ENCODE assay signal across 9 cellular contexts in the genomic region with DNA sequence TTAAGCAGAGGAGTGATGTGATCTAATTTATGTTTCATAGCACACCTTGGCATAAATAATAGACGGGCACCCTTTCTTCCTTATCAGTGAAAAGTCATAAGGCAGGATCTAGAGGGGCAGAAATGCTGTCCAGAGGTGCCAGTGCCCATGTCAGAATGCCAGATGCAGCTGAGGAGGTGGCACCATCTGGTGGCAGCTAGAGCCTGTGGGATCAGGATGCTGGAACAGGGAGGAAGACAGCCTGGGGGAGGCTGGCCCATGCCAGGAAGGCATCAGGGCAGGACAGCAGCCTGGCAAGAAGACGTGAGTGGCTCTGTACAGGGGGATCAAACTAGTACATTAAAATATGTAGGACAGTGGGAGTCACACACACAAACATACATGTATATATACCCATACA. TPM values are rescaled to one million over a fixed set of nuclear protein-coding genes. Genes with fewer than 3 reads are reported as not detected.
DNase-seq lines count a peak whose midpoint lies in the region; ATAC-seq and TF ChIP-seq lines count a peak whose summit lies in the region.
"Had no signal": no experiment of that assay in that cellular context is flagged by ENCODE, and none has a peak within 500 bp of the region (broad histone marks: within the 10 kb centered on the region; RNA-seq: fewer than 3 reads in every experiment).

No MANE protein-coding gene starts in this region.

- H2AFZ ChIP-seq in H9 (ENCODE audit: low read length), result no peak overlapping the region

- no peak overlapping the region for H3K27ac ChIP-seq in H9 (ENCODE audit: insufficient read length, low read depth, low read length)

- H3K27me3 Mint-ChIP-seq in Calu3 (ENCODE audit: unreplicated experiment) (no peaks in the 10 kb centered on the region), H9 (ENCODE audit: low read depth) (no peaks in the 10 kb centered on the region)
- H3K27me3 Mint-ChIP-seq in stimulated activated naive B cell treated with anti-CD40 and anti-IgM and Interleukin-4, amounts not matched to agents 10 μg/mL and 1 μg/mL and 100 μg/mL, for 72 hours, result no peaks in the 10 kb centered on the region
- H3K27me3 Mint-ChIP-seq in stimulated activated naive CD8-positive, alpha-beta T cell treated with anti-CD3 and anti-CD28 coated beads, Interleukin-15, amount 100 ng/mL, for 72 hours, result no peaks in the 10 kb centered on the region

- H3K27ac Mint-ChIP-seq in Calu3 (ENCODE audit: unreplicated experiment) (no peak overlapping the region), H9 (no peak overlapping the region)
- no peak overlapping the region for H3K27ac Mint-ChIP-seq in stimulated activated naive B cell treated with anti-CD40 and anti-IgM and Interleukin-4, amounts not matched to agents 10 μg/mL and 1 μg/mL and 100 μg/mL, for 72 hours
- no peak overlapping the region for H3K27ac Mint-ChIP-seq in stimulated activated naive CD8-positive, alpha-beta T cell treated with anti-CD3 and anti-CD28 coated beads, Interleukin-15, amount 100 ng/mL, for 72 hours

- no peak overlapping the region for H4K8ac ChIP-seq in H9 (replicated peaks; ENCODE audit: insufficient read length, low read depth, low read length)

- H2AK5ac ChIP-seq in H9 (ENCODE audit: insufficient read length, low read length), result no peak overlapping the region

- H3K14ac ChIP-seq in H9 (ENCODE audit: insufficient read depth, low read length), result no peak overlapping the region

- intact Hi-C loops in Calu3 (cut with micrococcal nuclease; ENCODE audit: unreplicated experiment), result loop anchor here (1.0 to 5.0 kb wide), 2 partner anchors 56 to 323 kb away; no protein-coding TSS in a partner anchor

- H3K79me2 ChIP-seq in H9 (ENCODE audit: insufficient read depth, low read length), result no peaks in the 10 kb centered on the region

- H4K91ac ChIP-seq in H9 (ENCODE audit: insufficient read length, low read depth, low read length), result no peak overlapping the region

- no CpG with 5 or more reads among the region's 2 CpGs for WGBS in H9 (ENCODE audit: extremely low coverage, insufficient read length, low lambda C conversion rate)

- no peak overlapping the region for H2BK120ac ChIP-seq in H9 (ENCODE audit: low read depth, low read length, poor library complexity, severe bottlenecking)

- H3K27me3 ChIP-seq in H9 (ENCODE audit: insufficient read depth, low read length), result no peaks in the 10 kb centered on the region

- no peaks in the 10 kb centered on the region for H4K20me1 ChIP-seq in H9 (ENCODE audit: control insufficient read depth, insufficient read depth, insufficient read length)

- H3K4me1 Mint-ChIP-seq in Calu3 (ENCODE audit: low read depth, unreplicated experiment) (no peaks in the 10 kb centered on the region), H9 (peaks cover 2 to 3% of the 10 kb centered on the region in 2 experiments; a peak in 2 of 4 replicates)
- H3K4me1 Mint-ChIP-seq in stimulated activated naive B cell treated with anti-CD40 and anti-IgM and Interleukin-4, amounts not matched to agents 10 μg/mL and 1 μg/mL and 100 μg/mL, for 72 hours, result peaks cover 3 to 5% of the 10 kb centered on the region in 2 donors
- no peaks in the 10 kb centered on the region for H3K4me1 Mint-ChIP-seq in stimulated activated naive CD8-positive, alpha-beta T cell treated with anti-CD3 and anti-CD28 coated beads, Interleukin-15, amount 100 ng/mL, for 72 hours

- peak; percentile 73 for ATAC-seq in SK-N-SH treated with all-trans-retinoic acid at 6 μM for 48 hours
- peak; percentile 59 for ATAC-seq in left lobe of liver
- no peak for ATAC-seq in stimulated activated naive B cell treated with anti-CD40 and anti-IgM and Interleukin-4, amounts not matched to agents 10 μg/mL and 1 μg/mL and 100 μg/mL, for 72 hours (replicated peaks)
- ATAC-seq in HG02798 (IDR thresholded peaks at IDR 0.05; ENCODE audit: poor library complexity, unreplicated experiment), result no peak
- no peak for ATAC-seq in stimulated activated naive CD8-positive, alpha-beta T cell treated with anti-CD3 and anti-CD28 coated beads, Interleukin-15, amount 100 ng/mL, for 72 hours
- ATAC-seq: activated CD4-positive, CD25-positive, alpha-beta regulatory T cell treated with anti-CD3 and anti-CD28 coated beads, Interleukin-2, amount 50 U/mL, for 24 hours had no signal

- no peak overlapping the region for H2BK20ac ChIP-seq in H9 (ENCODE audit: low read depth, low read length, poor library complexity, severe bottlenecking)

- CTCF ChIA-PET in Calu3 (lab: Charles Lee), result interaction anchor here (0.6 to 1.0 kb wide), 2 partner anchors 16 to 59 kb away, joined by 3 read pairs; no protein-coding TSS in a partner anchor

- no peaks in the 10 kb centered on the region for H3K23me2 ChIP-seq in H9 (ENCODE audit: insufficient read length, low read depth, low read length, poor library complexity, severe bottlenecking)

- H4K5ac ChIP-seq in H9 (ENCODE audit: insufficient read length, low read depth, low read length), result no peak overlapping the region

- H3K9me3 Mint-ChIP-seq in Calu3 (ENCODE audit: low read depth, unreplicated experiment), result peaks cover under 1% of the 10 kb centered on the region
- H3K9me3 Mint-ChIP-seq in H9, result no peaks in the 10 kb centered on the region; a peak in 2 of 5 replicates
- no peaks in the 10 kb centered on the region for H3K9me3 Mint-ChIP-seq in stimulated activated naive B cell treated with anti-CD40 and anti-IgM and Interleukin-4, amounts not matched to agents 10 μg/mL and 1 μg/mL and 100 μg/mL, for 72 hours
- H3K9me3 Mint-ChIP-seq in stimulated activated naive CD8-positive, alpha-beta T cell treated with anti-CD3 and anti-CD28 coated beads, Interleukin-15, amount 100 ng/mL, for 72 hours, result peaks cover 0 to 2% of the 10 kb centered on the region in 2 donors

- H2BK15ac ChIP-seq in H9 (ENCODE audit: low read depth, low read length), result no peak overlapping the region

- no peaks in the 10 kb centered on the region for H3K9me3 ChIP-seq in H9 (ENCODE audit: control insufficient read depth, low read depth, low read length)

- no peak overlapping the region for H3K56ac ChIP-seq in H9 (ENCODE audit: insufficient read length, low read depth, low read length)

- no peak overlapping the region for H3K4me2 ChIP-seq in H9 (ENCODE audit: insufficient read depth, insufficient read length, low read length)

- TF ChIP-seq CTCF in Calu3 (IDR thresholded peaks at IDR 0.05; ENCODE audit: unreplicated experiment), result no peak
- TF ChIP-seq CTCF in H9 (conservative IDR thresholded peaks at IDR 0.05), result peak; percentile 43

- no peaks in the 10 kb centered on the region for H3K36me3 Mint-ChIP-seq in Calu3 (ENCODE audit: insufficient read depth, unreplicated experiment)
- no peaks in the 10 kb centered on the region for H3K36me3 Mint-ChIP-seq in H9 (ENCODE audit: insufficient read depth in 1 of 3, low read depth in 3 of 3)
- H3K36me3 Mint-ChIP-seq in stimulated activated naive B cell treated with anti-CD40 and anti-IgM and Interleukin-4, amounts not matched to agents 10 μg/mL and 1 μg/mL and 100 μg/mL, for 72 hours, result no peaks in the 10 kb centered on the region

- H3K4me3 Mint-ChIP-seq in Calu3 (ENCODE audit: low read depth, unreplicated experiment) (no peak overlapping the region), H9 (no peak overlapping the region)
- H3K4me3 Mint-ChIP-seq in stimulated activated naive B cell treated with anti-CD40 and anti-IgM and Interleukin-4, amounts not matched to agents 10 μg/mL and 1 μg/mL and 100 μg/mL, for 72 hours, result no peak overlapping the region
- H3K4me3 Mint-ChIP-seq in stimulated activated naive CD8-positive, alpha-beta T cell treated with anti-CD3 and anti-CD28 coated beads, Interleukin-15, amount 100 ng/mL, for 72 hours, result no peak overlapping the region

- DNase-seq in Calu3 (peak; percentile 56), H9 (peak; percentile 33), left lobe of liver (ENCODE audit: low spot score) (no peak)
- DNase-seq in stimulated activated naive B cell treated with anti-CD40 and anti-IgM and Interleukin-4, amounts not matched to agents 10 μg/mL and 1 μg/mL and 100 μg/mL, for 72 hours, result no peak
- DNase-seq in activated CD8-positive, alpha-beta memory T cell treated with anti-CD3 and anti-CD28 coated beads for 24 hours, result no peak
- no peak for DNase-seq in stimulated activated naive CD8-positive, alpha-beta T cell treated with anti-CD3 and anti-CD28 coated beads, Interleukin-15, amount 100 ng/mL, for 72 hours

- no peak overlapping the region for H3K9ac ChIP-seq in H9 (ENCODE audit: extremely low read depth, insufficient read length, low read length)

- H3T11ph ChIP-seq in H9 (ENCODE audit: low read length), result no peak overlapping the region

- no peak overlapping the region for H3K18ac ChIP-seq in H9 (ENCODE audit: insufficient read length, low read depth, low read length)

- H3K4me1 ChIP-seq in H9 (ENCODE audit: insufficient read depth, low read length), result no peaks in the 10 kb centered on the region

- no peak overlapping the region for H2BK12ac ChIP-seq in H9 (ENCODE audit: insufficient read length, low read depth, low read length)

- no peaks in the 10 kb centered on the region for H3K79me1 ChIP-seq in H9 (ENCODE audit: insufficient read depth, low read depth, low read length, poor library complexity, severe bottlenecking)

- no peak overlapping the region for H2BK5ac ChIP-seq in H9 (ENCODE audit: insufficient read length, low read length)

- H3K23ac ChIP-seq in H9 (ENCODE audit: insufficient read length, low read depth, low read length), result no peak overlapping the region

- H3K4ac ChIP-seq in H9 (ENCODE audit: low read depth, low read length), result no peak overlapping the region

- BruUV-seq in Calu3 (replicated peaks; lab: Mats Ljungman, UMichigan), result no TSS peak

TF ChIP-seq in SK-N-SH treated with all-trans-retinoic acid at 6 μM for 48 hours, 23 proteins besides CTCF, POLR2A, EP300 and RAD21 (continues in another document):
- TF ChIP-seq ESRRG (CRISPR knock-in tag; IDR thresholded peaks at IDR 0.05) (no peak), OSR1 (CRISPR knock-in tag; IDR thresholded peaks at IDR 0.05) (no peak), ZFP30 (CRISPR knock-in tag; IDR thresholded peaks at IDR 0.05) (no peak), SNAI2 (CRISPR knock-in tag; IDR thresholded peaks at IDR 0.05) (no peak), BACH2 (CRISPR knock-in tag; IDR thresholded peaks at IDR 0.05; ENCODE audit: borderline replicate concordance) (no peak)
- TF ChIP-seq, protein P1, sequence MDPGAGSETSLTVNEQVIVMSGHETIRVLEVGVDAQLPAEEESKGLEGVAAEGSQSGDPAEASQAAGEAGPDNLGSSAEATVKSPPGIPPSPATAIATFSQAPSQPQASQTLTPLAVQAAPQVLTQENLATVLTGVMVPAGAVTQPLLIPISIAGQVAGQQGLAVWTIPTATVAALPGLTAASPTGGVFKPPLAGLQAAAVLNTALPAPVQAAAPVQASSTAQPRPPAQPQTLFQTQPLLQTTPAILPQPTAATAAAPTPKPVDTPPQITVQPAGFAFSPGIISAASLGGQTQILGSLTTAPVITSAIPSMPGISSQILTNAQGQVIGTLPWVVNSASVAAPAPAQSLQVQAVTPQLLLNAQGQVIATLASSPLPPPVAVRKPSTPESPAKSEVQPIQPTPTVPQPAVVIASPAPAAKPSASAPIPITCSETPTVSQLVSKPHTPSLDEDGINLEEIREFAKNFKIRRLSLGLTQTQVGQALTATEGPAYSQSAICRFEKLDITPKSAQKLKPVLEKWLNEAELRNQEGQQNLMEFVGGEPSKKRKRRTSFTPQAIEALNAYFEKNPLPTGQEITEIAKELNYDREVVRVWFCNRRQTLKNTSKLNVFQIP (CRISPR knock-in tag; IDR thresholded peaks at IDR 0.05; ENCODE audit: borderline replicate concordance, low read depth), result no peak

RNA-seq across cellular contexts. Expression of a gene that starts 16.5 kb away (rescaled TPM):
- total RNA-seq in Calu3 (2022) (0.35 and 0.64 TPM in 2 replicates), H9 (2021) (0.07 and 0.13 TPM in 2 replicates), left lobe of liver (0.03 TPM)

Comparison
In these comparisons a context has a peak if more than half of its experiments do, and no peak if none do; other contexts are left out.
1. DNase-seq: peak in Calu3 (single experiment) and H9 (single experiment); none in left lobe of liver (single experiment), stimulated activated naive B cell treated with anti-CD40 and anti-IgM and Interleukin-4, amounts not matched to agents 10 μg/mL and 1 μg/mL and 100 μg/mL, for 72 hours (single experiment), activated CD8-positive, alpha-beta memory T cell treated with anti-CD3 and anti-CD28 coated beads for 24 hours (single experiment) and stimulated activated naive CD8-positive, alpha-beta T cell treated with anti-CD3 and anti-CD28 coated beads, Interleukin-15, amount 100 ng/mL, for 72 hours (0 of 2).
2. ATAC-seq: peak in SK-N-SH treated with all-trans-retinoic acid at 6 μM for 48 hours (single experiment) and left lobe of liver (single experiment); none in stimulated activated naive B cell treated with anti-CD40 and anti-IgM and Interleukin-4, amounts not matched to agents 10 μg/mL and 1 μg/mL and 100 μg/mL, for 72 hours (0 of 2), HG02798 (single experiment) and stimulated activated naive CD8-positive, alpha-beta T cell treated with anti-CD3 and anti-CD28 coated beads, Interleukin-15, amount 100 ng/mL, for 72 hours (single experiment).